In genomic region chr3:16504242-16504641, GRCh38 we compare ENCODE assay signal across 12 cellular contexts. TPM values are rescaled to one million over a fixed set of nuclear protein-coding genes. Genes with fewer than 3 reads are reported as not detected.
A peak's percentile ranks its signal among the peaks of the same experiment; 100 is the strongest.
DNase-seq lines count a peak whose midpoint lies in the region; ATAC-seq lines count a peak whose summit lies in the region.
"Had no signal": no experiment of that assay in that cellular context is flagged by ENCODE, and none has a peak within 500 bp of the region (broad histone marks: within the 10 kb centered on the region; RNA-seq: fewer than 3 reads in every experiment).

No MANE protein-coding gene starts in this region.

- intact Hi-C loops in aorta (cut with DNase I) = no loop called here

- peaks cover 0 to 3% of the 10 kb centered on the region in 2 donors for H3K36me3 ChIP-seq in aorta (ENCODE audit: control insufficient read depth in 1 of 2, insufficient read depth in 2 of 2, low read length in 1 of 2)
- H3K36me3 ChIP-seq: neutrophil had no signal

- peaks cover 0 to 2% of the 10 kb centered on the region in 2 donors for H3K4me1 ChIP-seq in aorta (ENCODE audit: control insufficient read depth in 1 of 2, insufficient read depth in 2 of 2, low read length in 2 of 2)

- H3K4me3 ChIP-seq in aorta (ENCODE audit: low read length in 2 of 2) = no peak overlapping the region

- H3K27me3 ChIP-seq in aorta (ENCODE audit: control insufficient read depth in 1 of 2, insufficient read depth in 2 of 2, low read length in 1 of 2) = no peaks in the 10 kb centered on the region
- H3K27me3 ChIP-seq: neutrophil had no signal

- ATAC-seq in GM19328 (IDR thresholded peaks at IDR 0.05; ENCODE audit: unreplicated experiment) (peak; percentile 85), HG03045 (IDR thresholded peaks at IDR 0.05; ENCODE audit: unreplicated experiment) (peak; percentile 84), aorta (ENCODE audit: low FRiP score) (no peak)

- H3K9me3 ChIP-seq in aorta (ENCODE audit: control insufficient read depth, low read length) = no peaks in the 10 kb centered on the region
- H3K9me3 ChIP-seq: neutrophil had no signal

- DNase-seq in CD1c-positive myeloid dendritic cell (ENCODE audit: extremely low spot score) (peak; percentile 90), SIG-M5 treated with dmso at 0.1 percent for 504 hours (lab: John Stamatoyannopoulos, UW; ENCODE audit: unreplicated experiment) (peak; percentile 80), DMS53 treated with DMSO at 0.1 percent for 48 hours (lab: John Stamatoyannopoulos, UW; ENCODE audit: unreplicated experiment) (no peak), aorta (no peak), AG08396 (ENCODE audit: low spot score) (no peak), amygdala (lab: John Stamatoyannopoulos, UW) (no peak)
- DNase-seq: activated CD4-positive, alpha-beta T cell treated with anti-CD3 and anti-CD28 coated beads, Interleukin-2, amount 50 U/mL, for 4 hours; DMS53; NCI-H1930 had no signal

- WGBS in aorta, 2 donors = 91 to 95% methylated on average over 2 of the region's 2 CpGs

- no peak overlapping the region for H3K27ac ChIP-seq in aorta (ENCODE audit: low read depth in 1 of 2, low read length in 2 of 2)
- H3K27ac ChIP-seq: neutrophil had no signal

RNA-seq across cellular contexts. Expression of gene RFTN1, which starts 9.3 kb away (rescaled TPM):
- 100 to 1,000 TPM in 1 of 2 donors, 10 to 100 TPM in 1; 87.3 to 119 TPM for total RNA-seq in aorta
- 10 to 100 TPM; 12.7 to 31.4 TPM for polyA plus RNA-seq in aorta

Comparison
In these comparisons a context has a peak if more than half of its experiments do, and no peak if none do; other contexts are left out.
1. DNase-seq: peak in CD1c-positive myeloid dendritic cell (single experiment) and SIG-M5 treated with dmso at 0.1 percent for 504 hours (single experiment); none in DMS53 treated with DMSO at 0.1 percent for 48 hours (single experiment), aorta (0 of 2), AG08396 (single experiment) and amygdala (0 of 56).